29 cellular contexts compared by ENCODE assay signal in the genomic region with DNA sequence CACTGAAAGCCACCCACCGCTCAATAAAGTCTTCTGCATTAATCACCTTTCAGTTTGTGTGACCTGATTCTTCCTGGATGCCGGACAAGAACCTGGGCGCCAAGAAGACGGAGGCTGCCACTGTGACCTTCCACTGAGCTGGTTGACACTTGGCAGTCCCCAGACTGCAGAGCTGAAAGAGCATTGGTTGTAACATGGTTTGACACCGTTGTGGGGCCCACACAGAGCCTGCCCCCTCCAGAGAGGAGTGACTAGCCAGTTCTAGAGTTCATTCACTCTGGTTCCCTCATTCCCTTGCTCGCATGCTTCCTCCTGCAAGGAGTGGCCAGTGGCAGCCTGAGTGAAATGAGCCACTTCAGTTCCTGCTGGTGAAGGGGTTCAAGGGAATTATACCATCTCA.
"Had no signal": no experiment of that assay in that cellular context is flagged by ENCODE, and none has a peak within 500 bp of the region (broad histone marks: within the 10 kb centered on the region; RNA-seq: fewer than 3 reads in every experiment).

No MANE protein-coding gene starts in this region.

- H3K4me3 ChIP-seq: esophagus squamous epithelium, gastrocnemius medialis, heart right ventricle had no signal

- DNase-seq: activated B cell treated with CpG ODN at 0.5 μM for 24 hours; activated CD4-positive, alpha-beta T cell treated with anti-CD3 and anti-CD28 coated beads for 48 hours; activated CD4-positive, alpha-beta T cell treated with anti-CD3 and anti-CD28 coated beads, Interleukin-2, amount 50 U/mL, for 1 hour; activated CD4-positive, alpha-beta T cell treated with anti-CD3 and anti-CD28 coated beads, Interleukin-2, amount 50 U/mL, for 48 hours; activated CD8-positive, alpha-beta memory T cell treated with anti-CD3 and anti-CD28 coated beads for 24 hours; activated CD8-positive, alpha-beta T cell treated with anti-CD3 and anti-CD28 coated beads for 36 hours; activated effector memory CD4-positive, alpha-beta T cell treated with Interleukin-2 at 50 U/mL for 16 hours; activated gamma-delta T cell treated with Interleukin-2 at 50 U/mL for 16 hours; activated naive CD4-positive, alpha-beta T cell treated with anti-CD3 and anti-CD28 coated beads, Interleukin-2, amount 50 U/mL, for 16 hours; activated naive CD4-positive, alpha-beta T cell treated with Interleukin-2 at 50 U/mL for 16 hours; activated T-cell treated with anti-CD3 and anti-CD28 coated beads, Interleukin-2, amount 50 U/mL, for 4 hours; amniotic stem cell; brain microvascular endothelial cell; cortex of kidney; dermis blood vessel endothelial cell; effector CD4-positive, alpha-beta T cell; esophagus squamous epithelium; gastrocnemius medialis; heart right ventricle; T-helper 1 cell; T-helper 17 cell; T1000; WERI-Rb-1 had no signal

- H3K36me3 ChIP-seq: brain microvascular endothelial cell, esophagus squamous epithelium, gastrocnemius medialis, heart right ventricle, WERI-Rb-1 had no signal

- FAIRE-seq: astrocyte, colon, endometrium, endothelial cell of umbilical vein had no signal

- H3K27me3 ChIP-seq: brain microvascular endothelial cell, esophagus squamous epithelium, gastrocnemius medialis, heart right ventricle had no signal

- ATAC-seq: activated CD4-positive, CD25-positive, alpha-beta regulatory T cell treated with anti-CD3 and anti-CD28 coated beads, Interleukin-2, amount 50 U/mL, for 24 hours; activated CD8-positive, alpha-beta T cell treated with anti-CD3 and anti-CD28 coated beads for 36 hours; activated T-cell treated with anti-CD3 and anti-CD28 coated beads, Interleukin-2, amount 50 U/mL, for 4 hours; activated T-helper 17 cell treated with anti-CD3 and anti-CD28 coated beads, Interleukin-2, amount 50 U/mL, for 72 hours; gastrocnemius medialis; heart right ventricle; T-helper 17 cell had no signal
